In the genomic region with DNA sequence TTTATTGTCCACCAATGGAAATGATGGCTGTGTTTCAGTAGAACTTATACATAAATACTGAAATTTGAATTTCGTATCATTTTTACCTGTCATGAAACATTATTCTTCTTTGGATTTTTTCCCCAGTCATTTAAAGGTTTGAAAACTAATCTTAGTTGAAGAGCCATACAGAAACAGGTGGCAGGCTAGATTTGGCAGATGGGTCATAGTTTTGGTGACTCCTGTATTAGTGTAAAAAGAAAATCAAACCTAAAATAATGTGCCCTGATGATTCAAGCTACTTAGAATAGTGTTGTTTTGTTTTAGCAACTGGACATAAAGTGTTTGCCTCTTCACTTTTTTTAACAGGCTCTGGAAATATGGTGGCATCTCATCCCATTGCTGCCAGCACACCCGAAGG, we compare ENCODE assay signal across 22 cellular contexts.
"Had no signal": no experiment of that assay in that cellular context is flagged by ENCODE, and none has a peak within 500 bp of the region (broad histone marks: within the 10 kb centered on the region; RNA-seq: fewer than 3 reads in every experiment).

No MANE protein-coding gene starts in this region.

- H3K4me1 ChIP-seq: colonic mucosa, esophagus squamous epithelium, gastroesophageal sphincter, heart right ventricle had no signal

- H3K4me3 ChIP-seq: colonic mucosa, esophagus squamous epithelium, gastroesophageal sphincter, heart right ventricle had no signal

- DNase-seq: activated B cell treated with CpG ODN at 0.5 μM for 24 hours; activated CD4-positive, alpha-beta T cell treated with anti-CD3 and anti-CD28 coated beads for 48 hours; activated CD4-positive, alpha-beta T cell treated with anti-CD3 and anti-CD28 coated beads, Interleukin-2, amount 50 U/mL, for 1 hour; activated CD4-positive, alpha-beta T cell treated with anti-CD3 and anti-CD28 coated beads, Interleukin-2, amount 50 U/mL, for 48 hours; activated CD8-positive, alpha-beta memory T cell treated with anti-CD3 and anti-CD28 coated beads for 24 hours; activated CD8-positive, alpha-beta T cell treated with anti-CD3 and anti-CD28 coated beads for 36 hours; activated effector memory CD4-positive, alpha-beta T cell treated with Interleukin-2 at 50 U/mL for 16 hours; activated gamma-delta T cell treated with Interleukin-2 at 50 U/mL for 16 hours; activated naive CD4-positive, alpha-beta T cell treated with anti-CD3 and anti-CD28 coated beads, Interleukin-2, amount 50 U/mL, for 16 hours; activated naive CD4-positive, alpha-beta T cell treated with Interleukin-2 at 50 U/mL for 16 hours; activated T-cell treated with anti-CD3 and anti-CD28 coated beads, Interleukin-2, amount 50 U/mL, for 4 hours; amniotic stem cell; brain microvascular endothelial cell; colonic mucosa; effector CD8-positive, alpha-beta T cell; esophagus squamous epithelium; foreskin melanocyte; heart right ventricle; T-helper 9 cell; WERI-Rb-1 had no signal

- H3K36me3 ChIP-seq: brain microvascular endothelial cell, colonic mucosa, esophagus squamous epithelium, gastroesophageal sphincter, heart right ventricle, WERI-Rb-1 had no signal

- H3K9me3 ChIP-seq: colonic mucosa, esophagus squamous epithelium, gastroesophageal sphincter, heart right ventricle had no signal

- H3K27ac ChIP-seq: brain microvascular endothelial cell, colonic mucosa, epithelial cell of prostate, esophagus squamous epithelium, gastroesophageal sphincter, heart right ventricle, WERI-Rb-1 had no signal

- H3K27me3 ChIP-seq: brain microvascular endothelial cell, colonic mucosa, esophagus squamous epithelium, gastroesophageal sphincter, heart right ventricle had no signal
